ENCODE assay signal across 16 cellular contexts in genomic region chr21:26800455-26801454, GRCh38. TPM values are rescaled to one million over a fixed set of nuclear protein-coding genes. Genes with fewer than 3 reads are reported as not detected.
A peak's percentile ranks its signal among the peaks of the same experiment; 100 is the strongest.
DNase-seq lines count a peak whose midpoint lies in the region; ATAC-seq, FAIRE-seq and TF ChIP-seq lines count a peak whose summit lies in the region.
"Had no signal": no experiment of that assay in that cellular context is flagged by ENCODE, and none has a peak within 500 bp of the region (broad histone marks: within the 10 kb centered on the region; RNA-seq: fewer than 3 reads in every experiment).

No MANE protein-coding gene starts in this region.

- intact Hi-C loops in breast epithelium (cut with DNase I; ENCODE audit: low total_unique reads), result no loop called here
- intact Hi-C loops in mammary epithelial cell (cut with micrococcal nuclease), result no loop called here
- intact Hi-C loops in ovary (cut with DNase I), result loop anchor here in 2 of 4 donors (2.0 to 5.0 kb wide), 2 partner anchors 44 to 47 kb away; partner anchors contain the start of gene ADAMTS1 (in 2 of the 2)

- H3K4me3 ChIP-seq in breast epithelium, result peak overlapping the region in 1 of 3 donors; percentile 30
- H3K4me3 ChIP-seq in mammary epithelial cell (replicated peaks in 1 of 3; ENCODE audit: insufficient read depth in 1 of 3, low read depth in 2 of 3, low read length in 3 of 3), result no peak overlapping the region
- peak overlapping the region; percentile 27 to 44 for H3K4me3 ChIP-seq in foreskin fibroblast (ENCODE audit: low read depth in 1 of 2, low read length in 2 of 2)
- H3K4me3 ChIP-seq in ovary, result no peak overlapping the region

- H3K4me2 ChIP-seq in mammary epithelial cell (ENCODE audit: insufficient read depth, low read depth, low read length), result no peak overlapping the region

- H3K4me1 ChIP-seq in breast epithelium (peaks cover 0 to 5% of the 10 kb centered on the region in 2 donors), mammary epithelial cell (ENCODE audit: insufficient read depth, low read length) (no peaks in the 10 kb centered on the region), ovary (ENCODE audit: insufficient read depth) (peaks cover 20% of the 10 kb centered on the region)

- H3K36me3 ChIP-seq in breast epithelium (no peaks in the 10 kb centered on the region), mammary epithelial cell (ENCODE audit: insufficient read depth, low read length) (no peaks in the 10 kb centered on the region), ovary (no peaks in the 10 kb centered on the region)

- TF ChIP-seq POLR2A in breast epithelium (IDR thresholded peaks at IDR 0.05) (no peak), ovary (IDR thresholded peaks at IDR 0.05) (no peak), GM12891 (IDR thresholded peaks at IDR 0.05; ENCODE audit: low read depth, low read length) (no peak)

- in situ Hi-C loops in mammary epithelial cell (cut with MboI; ENCODE audit: low sequenced_read_pairs in 2 of 2), result no loop called here

- no peaks in the 10 kb centered on the region for H4K20me1 ChIP-seq in mammary epithelial cell (ENCODE audit: insufficient read depth, low read length)

- CTCF ChIA-PET in mammary epithelial cell (lab: Charles Lee; ENCODE audit: low non-redundant PET), result no interaction called here

- H3K9me3 ChIP-seq in breast epithelium (no peaks in the 10 kb centered on the region), mammary epithelial cell (replicated peaks; ENCODE audit: insufficient read depth, low read length) (no peaks in the 10 kb centered on the region), ovary (no peaks in the 10 kb centered on the region)

- H3K27me3 ChIP-seq in breast epithelium (no peaks in the 10 kb centered on the region), mammary epithelial cell (ENCODE audit: insufficient read depth, low read length) (no peaks in the 10 kb centered on the region), ovary (no peaks in the 10 kb centered on the region)

- dilution Hi-C loops in mammary epithelial cell (cut with HindIII; ENCODE audit: low sequenced_read_pairs), result no loop called here

- no peak overlapping the region for H3K9ac ChIP-seq in mammary epithelial cell (ENCODE audit: insufficient read depth, low read length)

- no TSS peak for BruUV-seq in mammary epithelial cell (replicated peaks; lab: Mats Ljungman, UMichigan)

- no peak for FAIRE-seq in GM12891 (lab: Jason Lieb, UNC)
- FAIRE-seq: HTR-8/SVneo had no signal

- no peak for TF ChIP-seq EP300 in ovary (IDR thresholded peaks at IDR 0.05)

- peak overlapping the region; percentile 80 to 86 for H3K27ac ChIP-seq in breast epithelium
- H3K27ac ChIP-seq in mammary epithelial cell (ENCODE audit: insufficient read depth, low read depth, low read length), result no peak overlapping the region
- H3K27ac ChIP-seq in ovary, result peak overlapping the region; percentile 77 to 78

- TF ChIP-seq CTCF in breast epithelium (IDR thresholded peaks at IDR 0.05) (no peak), mammary epithelial cell (conservative IDR thresholded peaks at IDR 0.05 in 1 of 2, IDR thresholded peaks at IDR 0.05 in 1 of 2; ENCODE audit: extremely low read depth in 1 of 2, insufficient read depth in 1 of 2, low read depth in 1 of 2, low read length in 2 of 2) (no peak), foreskin fibroblast (IDR thresholded peaks at IDR 0.05; ENCODE audit: low read depth, low read length) (no peak), ovary (IDR thresholded peaks at IDR 0.05) (no peak)

- ATAC-seq in GM19035 (IDR thresholded peaks at IDR 0.05; ENCODE audit: unreplicated experiment), result no peak
- ATAC-seq: activated CD4-positive, CD25-positive, alpha-beta regulatory T cell treated with anti-CD3 and anti-CD28 coated beads, Interleukin-2, amount 50 U/mL, for 24 hours had no signal

- H3K79me2 ChIP-seq in mammary epithelial cell (ENCODE audit: insufficient read depth, low read length), result no peaks in the 10 kb centered on the region

- DNase-seq in breast epithelium (ENCODE audit: low spot score in 2 of 2), result no peak
- no peak for DNase-seq in mammary epithelial cell
- DNase-seq in foreskin fibroblast, result peak in 1 of 2 donors; percentile 79
- DNase-seq in ovary, result peak; percentile 45 to 69 (median 53)
- DNase-seq in D341Med (ENCODE audit: low spot score), result no peak
- DNase-seq in GOT3 (lab: John Stamatoyannopoulos, UW), result no peak
- no peak for DNase-seq in GM12891 (ENCODE audit: insufficient read length, low spot score)
- DNase-seq: 8988T; activated effector memory CD4-positive, alpha-beta T cell treated with Interleukin-2 at 50 U/mL for 16 hours; effector memory CD4-positive, alpha-beta T cell; NCI-H1694 treated with DMSO at 0.1 percent for 48 hours; stimulated activated CD4-positive, alpha-beta T cell treated with anti-CD3 and anti-CD28 coated beads, Interleukin-12 subunit alpha, Interleukin-12 subunit beta, amount 100 ng/mL, for 4 hours; stimulated activated naive CD4-positive, alpha-beta T cell had no signal

- H2AFZ ChIP-seq in mammary epithelial cell (ENCODE audit: low read depth, low read length), result no peak overlapping the region

- 45% methylated on average over 11 of the region's 11 CpGs for WGBS in mammary epithelial cell (ENCODE audit: low coverage, missing lambda C conversion rate)
- 12 to 15% (median 13%) methylated on average over 11 of the region's 11 CpGs for WGBS in ovary, 3 donors

TF ChIP-seq in GM12891, 5 proteins besides CTCF, POLR2A, EP300 and RAD21:
- TF ChIP-seq TAF1 (IDR thresholded peaks at IDR 0.05; ENCODE audit: low read depth, low read length) (no peak), POU2F2 (IDR thresholded peaks at IDR 0.05; ENCODE audit: low read depth, low read length) (no peak), POLR2AphosphoS5 (IDR thresholded peaks at IDR 0.05; ENCODE audit: low read depth, low read length) (no peak), PAX5 (IDR thresholded peaks at IDR 0.05; ENCODE audit: insufficient read depth, low read length, severe bottlenecking) (no peak), SPI1 (IDR thresholded peaks at IDR 0.05; ENCODE audit: low read depth, low read length) (no peak)

RNA-seq across cellular contexts. Expression of gene ADAMTS1, which starts 44.5 kb away (rescaled TPM):
- total RNA-seq in breast epithelium, result 100 to 1,000 TPM in 1 of 3 donors, 10 to 100 TPM in 2; 72.0 to 198 (median 72.7) TPM
- total RNA-seq in mammary epithelial cell, result 100 to 1,000 TPM in 1 of 2 donors, 10 to 100 TPM in 1; 61.9 to 339 TPM
- 72.7 TPM for polyA plus RNA-seq in mammary epithelial cell
- polyA minus RNA-seq in mammary epithelial cell, result 165 TPM
- 100 to 1,000 TPM; 212 to 532 (median 297) TPM for total RNA-seq in ovary
- 100 to 1,000 TPM in 1 of 2 donors, 10 to 100 TPM in 1; 93.7 to 155 TPM for polyA plus RNA-seq in ovary
- polyA plus RNA-seq in GM12891 (2012; ENCODE audit: low read depth, missing spikeins), result not detected

Comparison
In these comparisons a context has a peak if more than half of its experiments do, and no peak if none do; other contexts are left out.
1. DNase-seq: peak in ovary (5 of 5); none in breast epithelium (0 of 2), mammary epithelial cell (single experiment), D341Med (single experiment), GOT3 (single experiment) and GM12891 (single experiment).
2. H3K4me3 ChIP-seq: peak in foreskin fibroblast (2 of 2); none in mammary epithelial cell (0 of 3) and ovary (single experiment).